25 cellular contexts compared by ENCODE assay signal in the genomic region with DNA sequence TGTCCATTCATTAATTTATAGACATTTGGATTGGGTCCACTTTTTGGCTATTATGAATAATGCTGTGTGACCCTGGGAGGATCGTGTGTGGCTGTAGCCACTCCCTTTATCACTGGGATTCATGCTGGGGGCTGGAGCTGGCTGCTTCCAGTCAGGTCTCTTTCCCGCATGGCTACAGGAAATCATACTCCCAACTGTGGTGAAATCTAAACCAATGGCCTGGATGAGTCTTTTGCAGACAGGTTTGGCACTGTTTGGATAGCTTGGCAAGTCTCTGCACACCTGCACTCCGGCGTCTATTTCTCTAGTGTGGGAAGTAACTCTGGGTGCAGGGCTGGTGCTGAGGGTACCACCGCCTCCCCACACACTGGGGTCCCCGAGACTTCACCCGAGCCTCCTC.
"Had no signal": no experiment of that assay in that cellular context is flagged by ENCODE, and none has a peak within 500 bp of the region (broad histone marks: within the 10 kb centered on the region; RNA-seq: fewer than 3 reads in every experiment).

No MANE protein-coding gene starts in this region.

- ATAC-seq: activated CD8-positive, alpha-beta T cell treated with anti-CD3 and anti-CD28 coated beads for 36 hours; activated naive CD8-positive, alpha-beta T cell treated with anti-CD3 and anti-CD28 coated beads, Interleukin-2, amount 50 U/mL, for 24 hours; left colon; naive thymus-derived CD8-positive, alpha-beta T cell; right cardiac atrium had no signal

- H3K4me1 ChIP-seq: neural progenitor cell, testis had no signal

- H3K4me1 Mint-ChIP-seq: activated B cell treated with CpG ODN at 0.5 μM for 24 hours; activated naive CD4-positive, alpha-beta T cell treated with anti-CD3 and anti-CD28 coated beads, Interleukin-2, amount 50 U/mL, for 24 hours; central memory CD8-positive, alpha-beta T cell had no signal

- H3K27me3 ChIP-seq: neural progenitor cell, spleen, testis, transverse colon had no signal

- H3K9me3 Mint-ChIP-seq: activated CD8-positive, alpha-beta T cell treated with anti-CD3 and anti-CD28 coated beads for 36 hours; activated naive CD8-positive, alpha-beta T cell treated with anti-CD3 and anti-CD28 coated beads, Interleukin-2, amount 50 U/mL, for 24 hours; activated T-helper 2 cell treated with anti-CD3 and anti-CD28 coated beads, Interferon-gamma antibody, Interleukin-2, Interleukin-4, amounts not matched to agents 10 μg/mL and 5 μg/mL and 100 μg/mL, durations not matched to agents 14 hours and 24 hours and 36 hours; central memory CD8-positive, alpha-beta T cell; dendritic cell treated with granulocyte-macrophage colony-stimulating factor and Interleukin-4, amounts not matched to agents 40 ng/mL and 50 ng/mL, for 4 days; T-helper 2 cell treated with Interferon-gamma antibody and Interleukin-4, amounts not matched to agents 5 μg/mL and 100 μg/mL, for 36 hours had no signal

- H3K9me3 ChIP-seq: testis, transverse colon had no signal

- H3K27ac ChIP-seq: neural progenitor cell, spleen, testis, transverse colon had no signal

- H2AFZ ChIP-seq: neural progenitor cell had no signal

- H3K4me3 ChIP-seq: neural progenitor cell, spleen, testis, transverse colon had no signal

- H3K9ac ChIP-seq: neural progenitor cell had no signal

- H3K4me3 Mint-ChIP-seq: activated B cell treated with CpG ODN at 0.5 μM for 24 hours; activated CD8-positive, alpha-beta T cell treated with anti-CD3 and anti-CD28 coated beads for 36 hours; activated naive CD4-positive, alpha-beta T cell treated with anti-CD3 and anti-CD28 coated beads, Interleukin-2, amount 50 U/mL, for 24 hours; activated naive CD8-positive, alpha-beta T cell treated with anti-CD3 and anti-CD28 coated beads, Interleukin-2, amount 50 U/mL, for 24 hours; central memory CD8-positive, alpha-beta T cell; dendritic cell treated with granulocyte-macrophage colony-stimulating factor and Interleukin-4, amounts not matched to agents 40 ng/mL and 50 ng/mL, for 4 days; naive thymus-derived CD8-positive, alpha-beta T cell; neural progenitor cell; T-helper 2 cell treated with Interferon-gamma antibody and Interleukin-4, amounts not matched to agents 5 μg/mL and 100 μg/mL, for 36 hours had no signal

- H3K4me2 ChIP-seq: neural progenitor cell had no signal

- DNase-seq: activated B cell treated with CpG ODN at 0.5 μM for 24 hours; activated CD4-positive, alpha-beta T cell treated with anti-CD3 and anti-CD28 coated beads, Interleukin-2, amount 50 U/mL, for 1 hour; activated CD8-positive, alpha-beta T cell treated with anti-CD3 and anti-CD28 coated beads for 36 hours; activated naive CD8-positive, alpha-beta T cell treated with anti-CD3 and anti-CD28 coated beads, Interleukin-2, amount 50 U/mL, for 24 hours; activated T-cell treated with anti-CD3 and anti-CD28 coated beads, Interleukin-2, amount 50 U/mL, for 48 hours; amygdala; effector CD4-positive, alpha-beta T cell; erythroblast; head of caudate nucleus; hippocampal formation; kidney; left colon; naive thymus-derived CD8-positive, alpha-beta T cell; right cardiac atrium; spleen; stimulated activated naive CD4-positive, alpha-beta T cell treated with Interleukin-2 at 50 U/mL for 16 hours; T-helper 1 cell; testis; transverse colon had no signal

- H3K27ac Mint-ChIP-seq: activated B cell treated with CpG ODN at 0.5 μM for 24 hours; activated CD8-positive, alpha-beta T cell treated with anti-CD3 and anti-CD28 coated beads for 36 hours; activated naive CD4-positive, alpha-beta T cell treated with anti-CD3 and anti-CD28 coated beads, Interleukin-2, amount 50 U/mL, for 24 hours; activated naive CD8-positive, alpha-beta T cell treated with anti-CD3 and anti-CD28 coated beads, Interleukin-2, amount 50 U/mL, for 24 hours; activated T-helper 2 cell treated with anti-CD3 and anti-CD28 coated beads, Interferon-gamma antibody, Interleukin-2, Interleukin-4, amounts not matched to agents 10 μg/mL and 5 μg/mL and 100 μg/mL, durations not matched to agents 14 hours and 24 hours and 36 hours; dendritic cell treated with granulocyte-macrophage colony-stimulating factor and Interleukin-4, amounts not matched to agents 40 ng/mL and 50 ng/mL, for 4 days; naive thymus-derived CD8-positive, alpha-beta T cell; neural progenitor cell; T-helper 2 cell treated with Interferon-gamma antibody and Interleukin-4, amounts not matched to agents 5 μg/mL and 100 μg/mL, for 36 hours had no signal

- H3K36me3 Mint-ChIP-seq: activated naive CD4-positive, alpha-beta T cell treated with anti-CD3 and anti-CD28 coated beads, Interleukin-2, amount 50 U/mL, for 24 hours; naive thymus-derived CD8-positive, alpha-beta T cell had no signal

- H3K36me3 ChIP-seq: neural progenitor cell, spleen, transverse colon had no signal
